28 cellular contexts compared by ENCODE assay signal in genomic region chr5:107680799-107681198, GRCh38. TPM values are rescaled to one million over a fixed set of nuclear protein-coding genes. Genes with fewer than 3 reads are reported as not detected.
"Had no signal": no experiment of that assay in that cellular context is flagged by ENCODE, and none has a peak within 500 bp of the region (broad histone marks: within the 10 kb centered on the region; RNA-seq: fewer than 3 reads in every experiment).

No MANE protein-coding gene starts in this region.

- H3K4me1 ChIP-seq: ascending aorta, breast epithelium, colonic mucosa had no signal

- FAIRE-seq: endometrium, frontal cortex, TTC549 had no signal

- H3K36me3 ChIP-seq: ascending aorta, breast epithelium, cardiac muscle cell, colonic mucosa had no signal

- H3K9me3 ChIP-seq: ascending aorta, breast epithelium, colonic mucosa had no signal

- H3K27me3 ChIP-seq: ascending aorta, breast epithelium, colonic mucosa had no signal

- H3K4me3 ChIP-seq: ascending aorta, breast epithelium, cardiac muscle cell, colonic mucosa had no signal

- DNase-seq: activated CD4-positive, alpha-beta memory T cell treated with anti-CD3 and anti-CD28 coated beads, Interleukin-2, amount 10 ng/mL, durations not matched to agents 7 days and 5 days; activated CD4-positive, alpha-beta T cell treated with anti-CD3 and anti-CD28 coated beads for 1 hour; activated CD4-positive, alpha-beta T cell treated with anti-CD3 and anti-CD28 coated beads for 4 hours; activated CD4-positive, alpha-beta T cell treated with anti-CD3 and anti-CD28 coated beads, Interleukin-2, amount 10 ng/mL, durations not matched to agents 7 days and 5 days; activated CD4-positive, alpha-beta T cell treated with anti-CD3 and anti-CD28 coated beads, Interleukin-2, amount 50 U/mL, for 4 hours; activated CD8-positive, alpha-beta memory T cell treated with anti-CD3 and anti-CD28 coated beads, Interleukin-2, amount 50 U/mL, for 48 hours; activated gamma-delta T cell; activated naive CD4-positive, alpha-beta T cell; activated naive CD4-positive, alpha-beta T cell treated with anti-CD3 and anti-CD28 coated beads, Interleukin-2, amount 10 ng/mL, durations not matched to agents 7 days and 5 days; activated naive CD8-positive, alpha-beta T cell treated with anti-CD3 and anti-CD28 coated beads, Interleukin-2, amount 10 ng/mL, durations not matched to agents 7 days and 5 days; activated T-cell treated with anti-CD3 and anti-CD28 coated beads for 4 hours; activated T-cell treated with anti-CD3 and anti-CD28 coated beads, Interleukin-2, amount 50 U/mL, for 24 hours; activated T-cell treated with anti-CD3 and anti-CD28 coated beads, Interleukin-2, amount 50 U/mL, for 72 hours; central memory CD4-positive, alpha-beta T cell; cerebellar nuclear complex; colonic mucosa; effector CD8-positive, alpha-beta T cell; foreskin fibroblast; head of caudate nucleus; T-helper 2 cell had no signal

- H3K27ac ChIP-seq: ascending aorta, breast epithelium, cardiac muscle cell, colonic mucosa, VCaP had no signal

RNA-seq across cellular contexts. Expression of gene EFNA5, which starts 10.1 kb away (rescaled TPM):
- total RNA-seq: activated CD4-positive, alpha-beta memory T cell treated with anti-CD3 and anti-CD28 coated beads, Interleukin-2, amount 10 ng/mL, durations not matched to agents 7 days and 5 days; activated CD4-positive, alpha-beta T cell treated with anti-CD3 and anti-CD28 coated beads, Interleukin-2, amount 10 ng/mL, durations not matched to agents 7 days and 5 days; activated naive CD4-positive, alpha-beta T cell treated with anti-CD3 and anti-CD28 coated beads, Interleukin-2, amount 50 U/mL, for 72 hours; activated naive CD8-positive, alpha-beta T cell treated with anti-CD3 and anti-CD28 coated beads, Interleukin-2, amount 10 ng/mL, durations not matched to agents 7 days and 5 days had no signal
